ENCODE assay signal across 9 cellular contexts in genomic region chr1:231407537-231408396, GRCh38. TPM values are rescaled to one million over a fixed set of nuclear protein-coding genes. Genes with fewer than 3 reads are reported as not detected.
DNase-seq lines count a peak whose midpoint lies in the region; ATAC-seq and TF ChIP-seq lines count a peak whose summit lies in the region.
"Had no signal": no experiment of that assay in that cellular context is flagged by ENCODE, and none has a peak within 500 bp of the region (broad histone marks: within the 10 kb centered on the region; RNA-seq: fewer than 3 reads in every experiment).

No MANE protein-coding gene starts in this region.

- TF ChIP-seq EP300 in tibial nerve (IDR thresholded peaks at IDR 0.05) = no peak

- H3K4me1 Mint-ChIP-seq in activated CD8-positive, alpha-beta T cell treated with anti-CD3 and anti-CD28 coated beads for 36 hours (ENCODE audit: low read depth) = peaks cover 24% of the 10 kb centered on the region
- H3K4me1 Mint-ChIP-seq in activated CD8-positive, alpha-beta T cell treated with anti-CD3 and anti-CD28 coated beads, Interleukin-2, amount 10 ng/mL, durations not matched to agents 7 days and 5 days (ENCODE audit: low read depth) = peaks cover 12% of the 10 kb centered on the region

- TF ChIP-seq CTCF in activated CD8-positive, alpha-beta T cell treated with anti-CD3 and anti-CD28 coated beads for 36 hours (IDR thresholded peaks at IDR 0.05) = no peak
- no peak for TF ChIP-seq CTCF in RWPE2 (IDR thresholded peaks at IDR 0.05; ENCODE audit: poor library complexity, severe bottlenecking)
- no peak for TF ChIP-seq CTCF in tibial nerve (IDR thresholded peaks at IDR 0.05)

- no peak for TF ChIP-seq POLR2A in tibial nerve (IDR thresholded peaks at IDR 0.05)

- POLR2A ChIA-PET in activated CD8-positive, alpha-beta T cell treated with anti-CD3 and anti-CD28 coated beads for 36 hours (lab: Charles Lee) = interaction anchor here (0.7 kb wide), 1 partner anchor 14 kb away, joined by 3 read pairs; the partner anchor contains the start of gene EGLN1
- POLR2A ChIA-PET in activated CD8-positive, alpha-beta T cell treated with anti-CD3 and anti-CD28 coated beads, Interleukin-2, amount 10 ng/mL, durations not matched to agents 7 days and 5 days (lab: Charles Lee) = no interaction called here

- H3K36me3 ChIP-seq in RWPE2 (ENCODE audit: low read depth) (peaks cover 21% of the 10 kb centered on the region), tibial nerve (no peaks in the 10 kb centered on the region)

- H3K27me3 ChIP-seq in RWPE2 (ENCODE audit: insufficient read depth, poor library complexity, severe bottlenecking) = no peaks in the 10 kb centered on the region
- H3K27me3 ChIP-seq in tibial nerve = no peaks in the 10 kb centered on the region

- intact Hi-C loops in activated CD8-positive, alpha-beta T cell treated with anti-CD3 and anti-CD28 coated beads for 36 hours (cut with micrococcal nuclease) = no loop called here
- intact Hi-C loops in left cardiac atrium (cut with DNase I) = no loop called here

- H3K27ac ChIP-seq in RWPE2 (ENCODE audit: poor library complexity, severe bottlenecking) (peak overlapping the region; percentile 36), tibial nerve (peak overlapping the region in 3 of 4 donors; percentile 22 to 66 (median 42))

- no peaks in the 10 kb centered on the region for H3K27me3 Mint-ChIP-seq in activated CD8-positive, alpha-beta T cell treated with anti-CD3 and anti-CD28 coated beads for 36 hours
- no peaks in the 10 kb centered on the region for H3K27me3 Mint-ChIP-seq in activated CD8-positive, alpha-beta T cell treated with anti-CD3 and anti-CD28 coated beads, Interleukin-2, amount 10 ng/mL, durations not matched to agents 7 days and 5 days (ENCODE audit: low read depth)
- H3K27me3 Mint-ChIP-seq: dendritic cell treated with granulocyte-macrophage colony-stimulating factor and Interleukin-4, amounts not matched to agents 40 ng/mL and 50 ng/mL, for 4 days had no signal

- no peak overlapping the region for H3K4me3 Mint-ChIP-seq in activated CD8-positive, alpha-beta T cell treated with anti-CD3 and anti-CD28 coated beads for 36 hours
- no peak overlapping the region for H3K4me3 Mint-ChIP-seq in activated CD8-positive, alpha-beta T cell treated with anti-CD3 and anti-CD28 coated beads, Interleukin-2, amount 10 ng/mL, durations not matched to agents 7 days and 5 days
- H3K4me3 Mint-ChIP-seq: dendritic cell treated with granulocyte-macrophage colony-stimulating factor and Interleukin-4, amounts not matched to agents 40 ng/mL and 50 ng/mL, for 4 days had no signal

- 35 to 36% methylated on average over 6 of the region's 6 CpGs for WGBS in tibial nerve, 2 donors

- no peak for DNase-seq in activated CD8-positive, alpha-beta T cell treated with anti-CD3 and anti-CD28 coated beads for 36 hours
- DNase-seq in activated CD8-positive, alpha-beta T cell treated with anti-CD3 and anti-CD28 coated beads, Interleukin-2, amount 10 ng/mL, durations not matched to agents 7 days and 5 days = no peak
- DNase-seq in RWPE2 (ENCODE audit: low spot score) = no peak
- DNase-seq in left cardiac atrium = no peak
- DNase-seq in tibial nerve (ENCODE audit: low spot score in 2 of 2) = no peak
- no peak for DNase-seq in NCI-H2171 (lab: John Stamatoyannopoulos, UW)
- no peak for DNase-seq in stimulated activated CD4-positive, alpha-beta T cell treated with anti-CD3 and anti-CD28 coated beads, Interleukin-15, amount 100 ng/mL, for 24 hours
- DNase-seq in AML-193 (lab: John Stamatoyannopoulos, UW) = no peak

- H3K36me3 Mint-ChIP-seq in activated CD8-positive, alpha-beta T cell treated with anti-CD3 and anti-CD28 coated beads for 36 hours (ENCODE audit: low read depth) = peaks cover 23% of the 10 kb centered on the region
- H3K36me3 Mint-ChIP-seq in activated CD8-positive, alpha-beta T cell treated with anti-CD3 and anti-CD28 coated beads, Interleukin-2, amount 10 ng/mL, durations not matched to agents 7 days and 5 days (ENCODE audit: low read depth) = peaks cover 21% of the 10 kb centered on the region

- no peaks in the 10 kb centered on the region for H3K9me3 Mint-ChIP-seq in activated CD8-positive, alpha-beta T cell treated with anti-CD3 and anti-CD28 coated beads for 36 hours
- H3K9me3 Mint-ChIP-seq in activated CD8-positive, alpha-beta T cell treated with anti-CD3 and anti-CD28 coated beads, Interleukin-2, amount 10 ng/mL, durations not matched to agents 7 days and 5 days (ENCODE audit: insufficient read depth) = no peaks in the 10 kb centered on the region
- H3K9me3 Mint-ChIP-seq: dendritic cell treated with granulocyte-macrophage colony-stimulating factor and Interleukin-4, amounts not matched to agents 40 ng/mL and 50 ng/mL, for 4 days had no signal

- ATAC-seq in activated CD8-positive, alpha-beta T cell treated with anti-CD3 and anti-CD28 coated beads for 36 hours = peak; percentile 42
- ATAC-seq in activated CD8-positive, alpha-beta T cell treated with anti-CD3 and anti-CD28 coated beads, Interleukin-2, amount 10 ng/mL, durations not matched to agents 7 days and 5 days = no peak
- peak; percentile 96 for ATAC-seq in RWPE2 (ENCODE audit: low read depth)
- peak; percentile 63 to 92 for ATAC-seq in left cardiac atrium

- peaks cover 13% of the 10 kb centered on the region for H3K4me1 ChIP-seq in RWPE2 (ENCODE audit: insufficient read depth, poor library complexity, severe bottlenecking)
- H3K4me1 ChIP-seq in tibial nerve = peaks cover 0 to 76% (median 18%) of the 10 kb centered on the region in 4 donors

- H3K9me3 ChIP-seq in RWPE2 (ENCODE audit: severe bottlenecking) = no peaks in the 10 kb centered on the region
- no peaks in the 10 kb centered on the region for H3K9me3 ChIP-seq in tibial nerve

- no peak overlapping the region for H3K4me3 ChIP-seq in RWPE2 (ENCODE audit: severe bottlenecking)
- peak overlapping the region in 1 of 4 donors; percentile 11 for H3K4me3 ChIP-seq in tibial nerve

- CTCF ChIA-PET in activated CD8-positive, alpha-beta T cell treated with anti-CD3 and anti-CD28 coated beads for 36 hours (lab: Charles Lee) = interaction anchor here (1.2 kb wide), 1 partner anchor 50 kb away, joined by 4 read pairs; no protein-coding TSS in a partner anchor
- CTCF ChIA-PET in activated CD8-positive, alpha-beta T cell treated with anti-CD3 and anti-CD28 coated beads, Interleukin-2, amount 10 ng/mL, durations not matched to agents 7 days and 5 days (lab: Charles Lee) = interaction anchor here (1.5 kb wide), 1 partner anchor 13 kb away, joined by 3 read pairs; no protein-coding TSS in a partner anchor

- no peak overlapping the region for H3K27ac Mint-ChIP-seq in activated CD8-positive, alpha-beta T cell treated with anti-CD3 and anti-CD28 coated beads for 36 hours
- H3K27ac Mint-ChIP-seq in activated CD8-positive, alpha-beta T cell treated with anti-CD3 and anti-CD28 coated beads, Interleukin-2, amount 10 ng/mL, durations not matched to agents 7 days and 5 days = no peak overlapping the region
- H3K27ac Mint-ChIP-seq: dendritic cell treated with granulocyte-macrophage colony-stimulating factor and Interleukin-4, amounts not matched to agents 40 ng/mL and 50 ng/mL, for 4 days had no signal

RNA-seq across cellular contexts. Expression of gene EGLN1, which starts 14.3 kb away (rescaled TPM):
- total RNA-seq in activated CD8-positive, alpha-beta T cell treated with anti-CD3 and anti-CD28 coated beads for 36 hours = 10 to 100 TPM; 46.5 to 47.2 TPM
- total RNA-seq in activated CD8-positive, alpha-beta T cell treated with anti-CD3 and anti-CD28 coated beads, Interleukin-2, amount 10 ng/mL, durations not matched to agents 7 days and 5 days = 10 to 100 TPM; 30.5 to 32.6 TPM
- 10 to 100 TPM; 53.6 to 85.0 TPM for total RNA-seq in left cardiac atrium
- total RNA-seq in tibial nerve = 10 to 100 TPM; 53.2 to 76.7 (median 60.1) TPM
